Comparison of ENCODE assay signal across 25 cellular contexts in the genomic region with DNA sequence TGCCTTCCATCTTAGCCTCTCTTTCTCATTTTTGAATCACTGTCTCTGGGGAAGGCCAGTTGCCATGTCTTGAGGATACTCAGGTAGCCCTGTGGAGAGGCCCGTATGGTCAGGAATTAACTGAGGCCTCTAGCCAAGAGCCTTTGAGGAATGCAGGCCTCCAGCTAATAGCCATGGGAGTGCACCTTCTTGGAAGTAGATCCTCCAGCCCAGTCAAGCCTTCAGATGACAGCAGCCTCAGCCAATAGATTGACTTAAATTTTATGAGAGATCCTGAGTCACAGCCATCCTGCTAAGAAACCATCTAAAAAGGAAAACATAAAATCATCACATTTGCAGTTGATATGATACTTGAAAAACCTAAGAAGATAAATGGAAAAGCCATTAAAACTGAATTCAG.
DNase-seq lines count a peak whose midpoint lies in the region; ATAC-seq and TF ChIP-seq lines count a peak whose summit lies in the region.
"Had no signal": no experiment of that assay in that cellular context is flagged by ENCODE, and none has a peak within 500 bp of the region (broad histone marks: within the 10 kb centered on the region; RNA-seq: fewer than 3 reads in every experiment).

No MANE protein-coding gene starts in this region.

- intact Hi-C loops in activated CD4-positive, alpha-beta memory T cell treated with anti-CD3 and anti-CD28 coated beads for 36 hours (cut with micrococcal nuclease): loop anchor here (5.0 kb wide), 1 partner anchor 326 kb away; no protein-coding TSS in a partner anchor
- intact Hi-C loops in CD8-positive, alpha-beta T cell (cut with DNase I, micrococcal nuclease): loop anchor here in 1 of 2 experiments (2.0 to 5.0 kb wide), 2 partner anchors 49 to 113 kb away; a partner anchor contains a TSS

- peaks cover 8% of the 10 kb centered on the region for H3K36me3 Mint-ChIP-seq in activated CD4-positive, alpha-beta memory T cell treated with anti-CD3 and anti-CD28 coated beads for 36 hours
- H3K36me3 Mint-ChIP-seq in activated CD4-positive, alpha-beta memory T cell treated with anti-CD3 and anti-CD28 coated beads, Interleukin-2, amount 10 ng/mL, durations not matched to agents 7 days and 5 days (ENCODE audit: low read depth): peaks cover 25% of the 10 kb centered on the region
- H3K36me3 Mint-ChIP-seq in CD8-positive, alpha-beta T cell: peaks cover 18% of the 10 kb centered on the region

- no peak overlapping the region for H3K4me3 Mint-ChIP-seq in activated CD4-positive, alpha-beta memory T cell treated with anti-CD3 and anti-CD28 coated beads for 36 hours
- no peak overlapping the region for H3K4me3 Mint-ChIP-seq in activated CD4-positive, alpha-beta memory T cell treated with anti-CD3 and anti-CD28 coated beads, Interleukin-2, amount 10 ng/mL, durations not matched to agents 7 days and 5 days
- no peak overlapping the region for H3K4me3 Mint-ChIP-seq in CD8-positive, alpha-beta T cell

- H3K9me3 Mint-ChIP-seq in activated CD4-positive, alpha-beta memory T cell treated with anti-CD3 and anti-CD28 coated beads for 36 hours: peaks cover 14% of the 10 kb centered on the region
- peaks cover 9% of the 10 kb centered on the region for H3K9me3 Mint-ChIP-seq in activated CD4-positive, alpha-beta memory T cell treated with anti-CD3 and anti-CD28 coated beads, Interleukin-2, amount 10 ng/mL, durations not matched to agents 7 days and 5 days
- H3K9me3 Mint-ChIP-seq in CD8-positive, alpha-beta T cell: no peaks in the 10 kb centered on the region

- CTCF ChIA-PET in activated CD4-positive, alpha-beta memory T cell treated with anti-CD3 and anti-CD28 coated beads for 36 hours (lab: Charles Lee): interaction anchor here (0.8 kb wide), 1 partner anchor 368 kb away, joined by 3 read pairs; no protein-coding TSS in a partner anchor
- CTCF ChIA-PET in activated CD4-positive, alpha-beta memory T cell treated with anti-CD3 and anti-CD28 coated beads, Interleukin-2, amount 10 ng/mL, durations not matched to agents 7 days and 5 days (lab: Charles Lee): no interaction called here
- CTCF ChIA-PET in CD8-positive, alpha-beta T cell (lab: Charles Lee): interaction anchor here (1.3 to 2.7 kb wide), 2 partner anchors 50 to 116 kb away, joined by 3 to 16 read pairs; no protein-coding TSS in a partner anchor

- POLR2A ChIA-PET in activated CD4-positive, alpha-beta memory T cell treated with anti-CD3 and anti-CD28 coated beads for 36 hours (lab: Charles Lee): no interaction called here
- POLR2A ChIA-PET in activated CD4-positive, alpha-beta memory T cell treated with anti-CD3 and anti-CD28 coated beads, Interleukin-2, amount 10 ng/mL, durations not matched to agents 7 days and 5 days (lab: Charles Lee): interaction anchor here (1.1 kb wide), 1 partner anchor 326 kb away, joined by 3 read pairs; no protein-coding TSS in a partner anchor
- POLR2A ChIA-PET in CD8-positive, alpha-beta T cell (lab: Charles Lee): no interaction called here

- H3K27me3 ChIP-seq in CD8-positive, alpha-beta T cell (ENCODE audit: insufficient read depth, low read length): no peaks in the 10 kb centered on the region
- H3K27me3 ChIP-seq: right atrium auricular region had no signal

- H3K27ac ChIP-seq in CD8-positive, alpha-beta T cell (ENCODE audit: low read depth, low read length): no peak overlapping the region
- H3K27ac ChIP-seq: A549, left ventricle myocardium inferior, PC-9, right atrium auricular region, thoracic aorta had no signal

- no peak overlapping the region for H3K4me3 ChIP-seq in CD8-positive, alpha-beta T cell (ENCODE audit: low read depth, low read length)
- H3K4me3 ChIP-seq: A549, K562, left ventricle myocardium inferior, MG63, PC-9, right atrium auricular region, thoracic aorta had no signal

- H3K9me3 ChIP-seq in CD8-positive, alpha-beta T cell (ENCODE audit: low read length): no peaks in the 10 kb centered on the region
- H3K9me3 ChIP-seq: A549, MG63, right atrium auricular region, thoracic aorta had no signal

- ATAC-seq in CD8-positive, alpha-beta T cell: no peak
- peak; percentile 25 for ATAC-seq in esophagus mucosa
- no peak for ATAC-seq in left lobe of liver
- ATAC-seq in GM18858 (IDR thresholded peaks at IDR 0.05; ENCODE audit: unreplicated experiment): no peak
- ATAC-seq: A549; activated CD4-positive, CD25-positive, alpha-beta regulatory T cell treated with anti-CD3 and anti-CD28 coated beads, Interleukin-2, amount 50 U/mL, for 24 hours; K562 had no signal

- H3K4me1 ChIP-seq in CD8-positive, alpha-beta T cell (ENCODE audit: insufficient read depth, low read length): peaks cover 52% of the 10 kb centered on the region
- H3K4me1 ChIP-seq: A549, left ventricle myocardium inferior, right atrium auricular region had no signal

- no peak for TF ChIP-seq CTCF in CD8-positive, alpha-beta T cell (IDR thresholded peaks at IDR 0.05)

- no peaks in the 10 kb centered on the region for H3K36me3 ChIP-seq in CD8-positive, alpha-beta T cell (ENCODE audit: insufficient read depth, low read length)
- H3K36me3 ChIP-seq: left ventricle myocardium inferior, MG63, right atrium auricular region, thoracic aorta had no signal

- H3K4me1 Mint-ChIP-seq in activated CD4-positive, alpha-beta memory T cell treated with anti-CD3 and anti-CD28 coated beads for 36 hours (ENCODE audit: low read depth): peaks cover 61% of the 10 kb centered on the region
- peaks cover 60% of the 10 kb centered on the region for H3K4me1 Mint-ChIP-seq in activated CD4-positive, alpha-beta memory T cell treated with anti-CD3 and anti-CD28 coated beads, Interleukin-2, amount 10 ng/mL, durations not matched to agents 7 days and 5 days
- H3K4me1 Mint-ChIP-seq in CD8-positive, alpha-beta T cell (ENCODE audit: low read depth): peaks cover 69% of the 10 kb centered on the region

- DNase-seq in activated CD4-positive, alpha-beta memory T cell treated with anti-CD3 and anti-CD28 coated beads for 36 hours: no peak
- no peak for DNase-seq in activated CD4-positive, alpha-beta memory T cell treated with anti-CD3 and anti-CD28 coated beads, Interleukin-2, amount 10 ng/mL, durations not matched to agents 7 days and 5 days
- DNase-seq in CD8-positive, alpha-beta T cell: no peak
- peak; percentile 19 for DNase-seq in RKO (ENCODE audit: low spot score)
- DNase-seq in GOT3 (lab: John Stamatoyannopoulos, UW): no peak
- DNase-seq in left lobe of liver (ENCODE audit: low spot score): no peak
- DNase-seq: activated effector memory CD4-positive, alpha-beta T cell treated with anti-CD3 and anti-CD28 coated beads, Interleukin-2, amount 50 U/mL, for 16 hours; amygdala; EL; left ventricle myocardium inferior; MG63; NCI-H1105; NCI-H187; NCI-H510A treated with DMSO at 0.1 percent for 48 hours; PC-9; SHP77; stimulated activated CD4-positive, alpha-beta T cell treated with anti-CD3 and anti-CD28 coated beads, Interleukin-1b, Interleukin-23, amount 100 ng/mL, for 48 hours; stimulated activated naive CD4-positive, alpha-beta T cell treated with Interleukin-2 at 50 U/mL for 16 hours had no signal

- H3K27ac Mint-ChIP-seq in activated CD4-positive, alpha-beta memory T cell treated with anti-CD3 and anti-CD28 coated beads for 36 hours: peak overlapping the region; percentile 34
- no peak overlapping the region for H3K27ac Mint-ChIP-seq in activated CD4-positive, alpha-beta memory T cell treated with anti-CD3 and anti-CD28 coated beads, Interleukin-2, amount 10 ng/mL, durations not matched to agents 7 days and 5 days
- H3K27ac Mint-ChIP-seq in CD8-positive, alpha-beta T cell: peak overlapping the region; percentile 85

- H3K27me3 Mint-ChIP-seq in activated CD4-positive, alpha-beta memory T cell treated with anti-CD3 and anti-CD28 coated beads for 36 hours: no peaks in the 10 kb centered on the region
- peaks cover 12% of the 10 kb centered on the region for H3K27me3 Mint-ChIP-seq in activated CD4-positive, alpha-beta memory T cell treated with anti-CD3 and anti-CD28 coated beads, Interleukin-2, amount 10 ng/mL, durations not matched to agents 7 days and 5 days
- H3K27me3 Mint-ChIP-seq in CD8-positive, alpha-beta T cell (ENCODE audit: low read depth): no peaks in the 10 kb centered on the region
